ENCODE assay signal across 27 cellular contexts in the genomic region with DNA sequence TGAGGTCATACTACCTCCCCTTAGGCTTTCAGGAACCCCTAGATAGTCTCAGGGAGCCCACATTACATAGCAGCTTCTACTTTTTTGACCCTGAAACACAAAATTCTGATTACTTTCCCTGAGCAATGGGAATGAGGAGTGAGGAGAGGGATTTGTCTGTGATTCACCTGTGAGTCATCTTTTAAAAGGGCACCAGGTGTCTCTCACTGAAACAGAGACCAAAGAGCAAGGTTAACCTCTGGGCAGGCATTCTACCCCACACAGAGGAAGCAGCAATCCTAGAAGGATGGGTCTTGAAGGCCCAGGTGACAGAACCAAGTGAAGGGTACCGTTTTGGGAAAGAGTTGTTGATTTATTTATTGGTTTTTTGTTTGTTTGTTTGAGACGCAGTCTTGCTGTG.
"Had no signal": no experiment of that assay in that cellular context is flagged by ENCODE, and none has a peak within 500 bp of the region (broad histone marks: within the 10 kb centered on the region; RNA-seq: fewer than 3 reads in every experiment).

No MANE protein-coding gene starts in this region.

- H3K27ac ChIP-seq: hepatocyte, left lung, stomach, suprapubic skin, tibial nerve, uterus, VCaP had no signal

- FAIRE-seq: endometrium had no signal

- H3K4me1 ChIP-seq: left lung, stomach, suprapubic skin, tibial nerve, uterus had no signal

- H3K4me2 ChIP-seq: hepatocyte, smooth muscle cell had no signal

- H3K79me2 ChIP-seq: hepatocyte had no signal

- ATAC-seq: activated CD4-positive, CD25-positive, alpha-beta regulatory T cell treated with anti-CD3 and anti-CD28 coated beads, Interleukin-2, amount 50 U/mL, for 24 hours; left lung; naive thymus-derived CD4-positive, alpha-beta T cell; sciatic nerve; stimulated activated memory B cell treated with anti-CD40 and anti-IgM and Interleukin-4, amounts not matched to agents 10 μg/mL and 1 μg/mL and 100 μg/mL, for 72 hours had no signal

- H3K36me3 ChIP-seq: left lung, stomach, suprapubic skin, tibial nerve, uterus had no signal

- H3K4me3 ChIP-seq: hepatocyte, left lung, lung, smooth muscle cell, stomach, suprapubic skin, tibial nerve, uterus had no signal

- H3K9me3 ChIP-seq: left lung, stomach, suprapubic skin, uterus had no signal

- DNase-seq: activated CD4-positive, alpha-beta memory T cell treated with anti-CD3 and anti-CD28 coated beads, Interleukin-2, amount 10 ng/mL, durations not matched to agents 7 days and 5 days; activated CD4-positive, alpha-beta T cell treated with anti-CD3 and anti-CD28 coated beads, Interleukin-2, amount 10 ng/mL, durations not matched to agents 24 days and 14 days; activated effector memory CD4-positive, alpha-beta T cell treated with anti-CD3 and anti-CD28 coated beads, Interleukin-2, amount 50 U/mL, for 16 hours; activated naive CD4-positive, alpha-beta T cell treated with anti-CD3 and anti-CD28 coated beads, Interleukin-2, amount 10 ng/mL, durations not matched to agents 7 days and 5 days; amygdala; effector CD4-positive, alpha-beta T cell; erythroblast; foreskin melanocyte; glutamatergic neuron; immature natural killer cell; left lung; naive thymus-derived CD4-positive, alpha-beta T cell; occipital lobe; posterior cingulate gyrus; stimulated activated CD4-positive, alpha-beta T cell treated with anti-CD3 and anti-CD28 coated beads, Interleukin-15, amount 100 ng/mL, for 24 hours; stomach; uterus had no signal

- H2AFZ ChIP-seq: hepatocyte had no signal

- H3K27me3 ChIP-seq: hepatocyte, left lung, stomach, suprapubic skin, tibial nerve, uterus had no signal
